Comparison of ENCODE assay signal across 17 cellular contexts in the genomic region with DNA sequence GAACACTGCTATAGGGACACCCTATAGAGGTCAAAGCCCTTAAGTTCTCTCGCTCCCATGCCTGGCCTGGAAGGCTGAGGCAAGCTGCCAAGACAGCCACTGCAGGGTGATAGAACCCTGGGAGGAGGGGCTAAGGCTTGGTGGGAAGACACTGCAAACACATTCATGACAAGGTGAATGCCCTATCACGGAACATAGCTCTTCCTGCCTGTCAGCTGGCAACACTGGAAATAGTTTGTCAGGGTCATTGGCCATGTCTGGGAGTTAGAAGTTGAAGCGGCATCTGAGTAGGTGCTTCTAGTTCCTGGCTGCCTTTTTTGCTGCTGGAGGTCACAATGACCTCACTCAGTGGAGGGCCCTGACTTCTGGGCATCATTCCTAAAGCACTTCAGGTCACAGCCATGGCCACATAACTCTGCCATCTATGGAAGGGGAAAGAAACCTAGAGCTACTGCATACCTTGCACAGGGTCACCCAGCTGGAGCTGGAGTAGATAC. TPM values are rescaled to one million over a fixed set of nuclear protein-coding genes. Genes with fewer than 3 reads are reported as not detected.
A peak's percentile ranks its signal among the peaks of the same experiment; 100 is the strongest.
DNase-seq lines count a peak whose midpoint lies in the region; ATAC-seq and TF ChIP-seq lines count a peak whose summit lies in the region.
"Had no signal": no experiment of that assay in that cellular context is flagged by ENCODE, and none has a peak within 500 bp of the region (broad histone marks: within the 10 kb centered on the region; RNA-seq: fewer than 3 reads in every experiment).

No MANE protein-coding gene starts in this region.

- H3K9me3 ChIP-seq in stomach: no peaks in the 10 kb centered on the region
- H3K9me3 ChIP-seq: Caco-2 had no signal

- H3K36me3 ChIP-seq in stomach: peaks cover 17 to 42% (median 38%) of the 10 kb centered on the region in 4 donors

- 75 to 91% (median 87%) methylated on average over 3 of the region's 3 CpGs for WGBS in stomach, 5 donors

- H3K27me3 ChIP-seq in layer of hippocampus (ENCODE audit: control insufficient read depth, insufficient read depth, low read length) (no peaks in the 10 kb centered on the region), stomach (no peaks in the 10 kb centered on the region)

- DNase-seq in NCI-H2196 (lab: John Stamatoyannopoulos, UW; ENCODE audit: unreplicated experiment) (peak; percentile 54), erythroblast (lab: John Stamatoyannopoulos, UW) (peak; percentile 77 to 79), stomach (peak; percentile 31), NCI-H2081 (lab: John Stamatoyannopoulos, UW) (no peak)
- no peak for DNase-seq in activated CD4-positive, alpha-beta T cell treated with anti-CD3 and anti-CD28 coated beads for 1 hour
- DNase-seq: activated CD4-positive, alpha-beta T cell treated with anti-CD3 and anti-CD28 coated beads for 36 hours; activated naive CD4-positive, alpha-beta T cell treated with Interleukin-2 at 50 U/mL for 16 hours; Caco-2; cortex of kidney; GDM1; NCI-H2081 treated with DMSO at 0.1 percent for 48 hours; PC-9; retina had no signal

- intact Hi-C loops in stomach (cut with DNase I; ENCODE audit: low total_unique reads): no loop called here

- peak overlapping the region; percentile 12 for H3K27ac ChIP-seq in layer of hippocampus (ENCODE audit: low read depth, low read length)
- H3K27ac ChIP-seq in stomach: peak overlapping the region in 3 of 5 donors; percentile 5 to 70 (median 30)
- H3K27ac ChIP-seq: PC-9 had no signal

- no peak for ATAC-seq in HG03139 (IDR thresholded peaks at IDR 0.05; ENCODE audit: unreplicated experiment)
- ATAC-seq in HG03045 (IDR thresholded peaks at IDR 0.05; ENCODE audit: unreplicated experiment): no peak
- ATAC-seq: activated CD4-positive, alpha-beta T cell treated with anti-CD3 and anti-CD28 coated beads for 36 hours; GM12878 had no signal

- TF ChIP-seq POLR2A in erythroblast (IDR thresholded peaks at IDR 0.05; ENCODE audit: low read length) (no peak), stomach (IDR thresholded peaks at IDR 0.05) (no peak)

- TF ChIP-seq CTCF in stomach (IDR thresholded peaks at IDR 0.05): no peak

- no peak for TF ChIP-seq EP300 in stomach (IDR thresholded peaks at IDR 0.05)

- H3K4me3 ChIP-seq in stomach: no peak overlapping the region
- H3K4me3 ChIP-seq: GM12878, PC-9 had no signal

- H3K4me1 ChIP-seq in stomach: peaks cover 13 to 53% (median 33%) of the 10 kb centered on the region in 4 donors

RNA-seq across cellular contexts. Expression of a gene that starts 4.2 kb away (rescaled TPM):
- 10 to 100 TPM in 3 of 5 donors, 1 to 10 TPM in 1, not detected in 1; 7.6 to 60.3 (median 15.6) TPM for total RNA-seq in stomach
- polyA plus RNA-seq in stomach: 10 to 100 TPM; 43.0 to 73.5 (median 64.4) TPM
- total RNA-seq: activated CD4-positive, alpha-beta T cell treated with anti-CD3 and anti-CD28 coated beads for 36 hours; PC-9 had no signal

RNA-seq across cellular contexts. Expression of a gene that starts 44.4 kb away (rescaled TPM):
- total RNA-seq in stomach: 100 to 1,000 TPM in 1 of 5 donors, 10 to 100 TPM in 4; 12.3 to 114 (median 92.0) TPM
- polyA plus RNA-seq in stomach: 10 to 100 TPM; 50.9 to 76.3 (median 55.6) TPM

Comparison
In these comparisons a context has a peak if more than half of its experiments do, and no peak if none do; other contexts are left out.
1. DNase-seq: peak in NCI-H2196 (single experiment), erythroblast (2 of 2) and stomach (single experiment); none in activated CD4-positive, alpha-beta T cell treated with anti-CD3 and anti-CD28 coated beads for 1 hour (single experiment) and NCI-H2081 (0 of 2).